Comparison of ENCODE assay signal across 8 cellular contexts in genomic region chr20:46011631-46012482, GRCh38. TPM values are rescaled to one million over a fixed set of nuclear protein-coding genes. Genes with fewer than 3 reads are reported as not detected.
DNase-seq lines count a peak whose midpoint lies in the region; ATAC-seq and TF ChIP-seq lines count a peak whose summit lies in the region.

No MANE protein-coding gene starts in this region.

- TF ChIP-seq CTCF in lung (IDR thresholded peaks at IDR 0.05; ENCODE audit: control extremely low read depth, extremely low read depth) = no peak

- no peaks in the 10 kb centered on the region for H3K9me3 Mint-ChIP-seq in activated CD4-positive, alpha-beta T cell treated with anti-CD3 and anti-CD28 coated beads for 36 hours (ENCODE audit: low read depth)
- H3K9me3 Mint-ChIP-seq in central memory CD8-positive, alpha-beta T cell = no peaks in the 10 kb centered on the region

- peaks cover 0 to 22% of the 10 kb centered on the region in 2 donors for H3K4me1 ChIP-seq in lung (ENCODE audit: control insufficient read depth in 2 of 2, insufficient read depth in 2 of 2, low read length in 2 of 2)

- no peaks in the 10 kb centered on the region for H3K27me3 ChIP-seq in lung (ENCODE audit: control insufficient read depth, insufficient read depth)

- H3K36me3 ChIP-seq in lung (ENCODE audit: control insufficient read depth in 2 of 2, insufficient read depth in 2 of 2, low read length in 2 of 2) = no peaks in the 10 kb centered on the region

- DNase-seq in activated CD4-positive, alpha-beta T cell treated with anti-CD3 and anti-CD28 coated beads for 36 hours = peak; percentile 79
- DNase-seq in activated CD4-positive, alpha-beta T cell treated with anti-CD3 and anti-CD28 coated beads for 4 hours = no peak
- DNase-seq in RKO (ENCODE audit: low spot score) (peak; percentile 27), lung (ENCODE audit: low spot score) (peak; percentile 75)
- DNase-seq in central memory CD8-positive, alpha-beta T cell (ENCODE audit: low spot score in 2 of 2) = no peak

- H3K9me3 ChIP-seq in lung (ENCODE audit: control insufficient read depth in 2 of 2, insufficient read depth in 1 of 2, low read length in 1 of 2) = peaks cover 0 to 8% of the 10 kb centered on the region in 2 donors

- intact Hi-C loops in activated CD4-positive, alpha-beta T cell treated with anti-CD3 and anti-CD28 coated beads for 36 hours (cut with DNase I, micrococcal nuclease) = loop anchor here (5.0 kb wide), 5 partner anchors 40 to 675 kb away; partner anchors contain the start of genes TP53RK (in 1 of the 2) and ZNF335 (in 1 of the 2)

- no peak overlapping the region for H3K4me3 Mint-ChIP-seq in activated CD4-positive, alpha-beta T cell treated with anti-CD3 and anti-CD28 coated beads for 36 hours
- H3K4me3 Mint-ChIP-seq in central memory CD8-positive, alpha-beta T cell = peak overlapping the region; percentile 57

- H3K27me3 Mint-ChIP-seq in activated CD4-positive, alpha-beta T cell treated with anti-CD3 and anti-CD28 coated beads for 36 hours = peaks cover 58% of the 10 kb centered on the region
- peaks cover 73% of the 10 kb centered on the region for H3K27me3 Mint-ChIP-seq in central memory CD8-positive, alpha-beta T cell

- POLR2A ChIA-PET in activated CD4-positive, alpha-beta T cell treated with anti-CD3 and anti-CD28 coated beads for 36 hours (lab: Charles Lee) = no interaction called here

- WGBS in lung, 2 donors = 12 to 18% methylated on average over 57 of the region's 57 CpGs

- H3K36me3 Mint-ChIP-seq in activated CD4-positive, alpha-beta T cell treated with anti-CD3 and anti-CD28 coated beads for 36 hours (ENCODE audit: low read depth) = no peaks in the 10 kb centered on the region
- H3K36me3 Mint-ChIP-seq in central memory CD8-positive, alpha-beta T cell (ENCODE audit: insufficient read depth) = peaks cover 18% of the 10 kb centered on the region

- ATAC-seq in activated CD4-positive, alpha-beta T cell treated with anti-CD3 and anti-CD28 coated beads for 36 hours = no peak
- no peak for ATAC-seq in central memory CD8-positive, alpha-beta T cell (replicated peaks; ENCODE audit: extremely low read depth, poor library complexity, severe bottlenecking)
- ATAC-seq in lung (ENCODE audit: insufficient read depth, low FRiP score) (no peak), GM19395 (IDR thresholded peaks at IDR 0.05; ENCODE audit: unreplicated experiment) (no peak), HG03045 (IDR thresholded peaks at IDR 0.05; ENCODE audit: unreplicated experiment) (no peak), GM19455 (IDR thresholded peaks at IDR 0.05; ENCODE audit: unreplicated experiment) (no peak)

- H3K4me1 Mint-ChIP-seq in activated CD4-positive, alpha-beta T cell treated with anti-CD3 and anti-CD28 coated beads for 36 hours = peaks cover 63% of the 10 kb centered on the region
- H3K4me1 Mint-ChIP-seq in central memory CD8-positive, alpha-beta T cell = peaks cover 54% of the 10 kb centered on the region

- H3K4me3 ChIP-seq in lung = no peak overlapping the region

- H3K27ac Mint-ChIP-seq in activated CD4-positive, alpha-beta T cell treated with anti-CD3 and anti-CD28 coated beads for 36 hours = no peak overlapping the region
- peak overlapping the region; percentile 59 for H3K27ac Mint-ChIP-seq in central memory CD8-positive, alpha-beta T cell (ENCODE audit: low read depth)

- H3K27ac ChIP-seq in lung (ENCODE audit: low read depth in 1 of 2, low read length in 1 of 2) = no peak overlapping the region

- CTCF ChIA-PET in activated CD4-positive, alpha-beta T cell treated with anti-CD3 and anti-CD28 coated beads for 36 hours (lab: Charles Lee) = interaction anchor here (0.8 to 4.7 kb wide), 14 partner anchors 11 to 517 kb away, joined by 3 to 51 read pairs (median 4); partner anchors contain the start of genes SLC12A5 and ZNF335

RNA-seq across cellular contexts. Expression of gene MMP9, which starts 3.1 kb away (rescaled TPM):
- not detected for total RNA-seq in activated CD4-positive, alpha-beta T cell treated with anti-CD3 and anti-CD28 coated beads for 36 hours
- 10 to 100 TPM; 31.1 to 35.0 TPM for total RNA-seq in lung
- 10 to 100 TPM in 1 of 2 donors, 1 to 10 TPM in 1; 3.1 to 47.7 TPM for polyA plus RNA-seq in lung

RNA-seq across cellular contexts. Expression of gene SLC12A5, which starts 17.2 kb away (rescaled TPM):
- total RNA-seq in activated CD4-positive, alpha-beta T cell treated with anti-CD3 and anti-CD28 coated beads for 36 hours = under 1 TPM; 0.49 to 0.73 TPM
- under 1 TPM in 1 of 2 donors, not detected in 1; 0.52 TPM for total RNA-seq in lung
- polyA plus RNA-seq in lung = not detected

RNA-seq across cellular contexts. Expression of gene ZNF335, which starts 39.9 kb away (rescaled TPM):
- total RNA-seq in activated CD4-positive, alpha-beta T cell treated with anti-CD3 and anti-CD28 coated beads for 36 hours = 10 to 100 TPM; 27.4 to 28.9 TPM
- total RNA-seq in lung = 10 to 100 TPM; 19.0 to 23.6 TPM
- polyA plus RNA-seq in lung = 10 to 100 TPM; 12.8 to 13.0 TPM

Comparison
In these comparisons a context has a peak if more than half of its experiments do, and no peak if none do; other contexts are left out.
1. DNase-seq: peak in activated CD4-positive, alpha-beta T cell treated with anti-CD3 and anti-CD28 coated beads for 36 hours (single experiment), RKO (single experiment) and lung (single experiment); none in activated CD4-positive, alpha-beta T cell treated with anti-CD3 and anti-CD28 coated beads for 4 hours (0 of 2) and central memory CD8-positive, alpha-beta T cell (0 of 2).
2. RNA of gene MMP9, which starts 3.1 kb away (total RNA-seq): 31.1 to 35.0 TPM in lung; not detected in activated CD4-positive, alpha-beta T cell treated with anti-CD3 and anti-CD28 coated beads for 36 hours; every median in the first group is over 10 times any median in the second.